ENCODE assay signal across 9 cellular contexts in genomic region chr19:56252699-56253422, GRCh38. TPM values are rescaled to one million over a fixed set of nuclear protein-coding genes. Genes with fewer than 3 reads are reported as not detected.
DNase-seq lines count a peak whose midpoint lies in the region; ATAC-seq, FAIRE-seq and TF ChIP-seq lines count a peak whose summit lies in the region.
"Had no signal": no experiment of that assay in that cellular context is flagged by ENCODE, and none has a peak within 500 bp of the region (broad histone marks: within the 10 kb centered on the region; RNA-seq: fewer than 3 reads in every experiment).

No MANE protein-coding gene starts in this region.

- WGBS in suprapubic skin, result 38% methylated on average over 10 of the region's 10 CpGs

- no peaks in the 10 kb centered on the region for H3K4me1 Mint-ChIP-seq in activated T-helper 1 cell treated with anti-CD3 and anti-CD28 coated beads, Interleukin-12 subunit alpha, Interleukin-12 subunit beta, Interleukin-2, Interleukin-4 antibody, amounts not matched to agents 30 ng/mL and 10 ng/mL and 1 ng/mL, durations not matched to agents 14 hours and 24 hours and 36 hours (ENCODE audit: low read depth)

- no peak overlapping the region for H3K9ac ChIP-seq in PC-3 (ENCODE audit: low read length)

- TF ChIP-seq EP300 in suprapubic skin (IDR thresholded peaks at IDR 0.05), result no peak

- H3K4me3 Mint-ChIP-seq in activated T-helper 1 cell treated with anti-CD3 and anti-CD28 coated beads, Interleukin-12 subunit alpha, Interleukin-12 subunit beta, Interleukin-2, Interleukin-4 antibody, amounts not matched to agents 30 ng/mL and 10 ng/mL and 1 ng/mL, durations not matched to agents 14 hours and 24 hours and 36 hours, result no peak overlapping the region
- H3K4me3 Mint-ChIP-seq: activated naive CD8-positive, alpha-beta T cell had no signal

- POLR2A ChIA-PET in PC-3 (lab: Charles Lee; ENCODE audit: unreplicated experiment), result interaction anchor here (0.6 kb wide), 1 partner anchor 80 kb away, joined by 3 read pairs; no protein-coding TSS in a partner anchor

- no TSS peak for BruUV-seq in PC-3 (replicated peaks; lab: Mats Ljungman, UMichigan)

- no peaks in the 10 kb centered on the region for H3K36me3 Mint-ChIP-seq in activated T-helper 1 cell treated with anti-CD3 and anti-CD28 coated beads, Interleukin-12 subunit alpha, Interleukin-12 subunit beta, Interleukin-2, Interleukin-4 antibody, amounts not matched to agents 30 ng/mL and 10 ng/mL and 1 ng/mL, durations not matched to agents 14 hours and 24 hours and 36 hours (ENCODE audit: low read depth)
- H3K36me3 Mint-ChIP-seq: activated naive CD8-positive, alpha-beta T cell had no signal

- no peak overlapping the region for H3K27ac Mint-ChIP-seq in activated T-helper 1 cell treated with anti-CD3 and anti-CD28 coated beads, Interleukin-12 subunit alpha, Interleukin-12 subunit beta, Interleukin-2, Interleukin-4 antibody, amounts not matched to agents 30 ng/mL and 10 ng/mL and 1 ng/mL, durations not matched to agents 14 hours and 24 hours and 36 hours
- H3K27ac Mint-ChIP-seq: activated naive CD8-positive, alpha-beta T cell had no signal

- H3K9me3 Mint-ChIP-seq in activated T-helper 1 cell treated with anti-CD3 and anti-CD28 coated beads, Interleukin-12 subunit alpha, Interleukin-12 subunit beta, Interleukin-2, Interleukin-4 antibody, amounts not matched to agents 30 ng/mL and 10 ng/mL and 1 ng/mL, durations not matched to agents 14 hours and 24 hours and 36 hours, result peaks cover 8% of the 10 kb centered on the region

- H3K9me3 ChIP-seq in PC-3 (ENCODE audit: low read length), result no peaks in the 10 kb centered on the region
- no peaks in the 10 kb centered on the region for H3K9me3 ChIP-seq in neutrophil
- no peaks in the 10 kb centered on the region for H3K9me3 ChIP-seq in suprapubic skin

- TF ChIP-seq CTCF in D721Med (IDR thresholded peaks at IDR 0.05; ENCODE audit: insufficient read depth, missing control alignments), result peak; percentile 54
- peak; percentile 90 for TF ChIP-seq CTCF in PC-3 (conservative IDR thresholded peaks at IDR 0.05; ENCODE audit: low read depth, low read length)
- peak; percentile 97 for TF ChIP-seq CTCF in fibroblast of pulmonary artery (IDR thresholded peaks at IDR 0.05; ENCODE audit: low read length, missing control alignments)
- peak; percentile 89 for TF ChIP-seq CTCF in neutrophil (IDR thresholded peaks at IDR 0.05)
- TF ChIP-seq CTCF in suprapubic skin (IDR thresholded peaks at IDR 0.05), result peak; percentile 20 to 88

- H3K4me3 ChIP-seq in PC-3 (ENCODE audit: low read length) (no peak overlapping the region), fibroblast of pulmonary artery (replicated peaks; ENCODE audit: low read depth, low read length) (no peak overlapping the region), neutrophil (ENCODE audit: low read depth in 1 of 2, low read length in 1 of 2) (no peak overlapping the region), suprapubic skin (no peak overlapping the region)

- no peak for TF ChIP-seq POLR2A in suprapubic skin (IDR thresholded peaks at IDR 0.05)

- no peaks in the 10 kb centered on the region for H3K79me2 ChIP-seq in PC-3 (ENCODE audit: low read length)

- H4K20me1 ChIP-seq in PC-3 (ENCODE audit: low read length), result no peaks in the 10 kb centered on the region

- no peak overlapping the region for H3K4me2 ChIP-seq in PC-3 (ENCODE audit: low read length)

- H3K4me1 ChIP-seq in PC-3 (ENCODE audit: insufficient read depth, low read length) (no peaks in the 10 kb centered on the region), neutrophil (ENCODE audit: control insufficient read depth in 1 of 2, insufficient read depth in 1 of 2, low read depth in 1 of 2, low read length in 1 of 2) (no peaks in the 10 kb centered on the region), suprapubic skin (no peaks in the 10 kb centered on the region)

- H3K27me3 Mint-ChIP-seq in activated T-helper 1 cell treated with anti-CD3 and anti-CD28 coated beads, Interleukin-12 subunit alpha, Interleukin-12 subunit beta, Interleukin-2, Interleukin-4 antibody, amounts not matched to agents 30 ng/mL and 10 ng/mL and 1 ng/mL, durations not matched to agents 14 hours and 24 hours and 36 hours (ENCODE audit: insufficient read depth), result no peaks in the 10 kb centered on the region
- H3K27me3 Mint-ChIP-seq: activated naive CD8-positive, alpha-beta T cell had no signal

- H2AFZ ChIP-seq in PC-3 (ENCODE audit: low read length), result peak overlapping the region; percentile 80

- CTCF ChIA-PET in PC-3 (lab: Charles Lee), result interaction anchor here (0.5 to 3.6 kb wide), 13 partner anchors 16 to 440 kb away, joined by 3 to 141 read pairs (median 4); partner anchors contain the start of genes ZNF444 and ZSCAN5A

- H3K27me3 ChIP-seq in PC-3 (ENCODE audit: low read length) (no peaks in the 10 kb centered on the region), neutrophil (no peaks in the 10 kb centered on the region), suprapubic skin (no peaks in the 10 kb centered on the region)

- intact Hi-C loops in PC-3 (cut with micrococcal nuclease), result loop anchor here (1.0 to 5.0 kb wide), 3 partner anchors 80 to 844 kb away; no protein-coding TSS in a partner anchor
- intact Hi-C loops in activated T-helper 1 cell treated with anti-CD3 and anti-CD28 coated beads, Interleukin-12 subunit alpha, Interleukin-12 subunit beta, Interleukin-2, Interleukin-4 antibody, amounts not matched to agents 30 ng/mL and 10 ng/mL and 1 ng/mL, durations not matched to agents 14 hours and 24 hours and 36 hours (cut with micrococcal nuclease), result loop anchor here (1.0 to 2.0 kb wide), 5 partner anchors 62 to 186 kb away; partner anchors contain the start of gene ZSCAN5A

- ATAC-seq in PC-3, result peak; percentile 67
- no peak for ATAC-seq in GM21381 (IDR thresholded peaks at IDR 0.05; ENCODE audit: unreplicated experiment)

- no peak for FAIRE-seq in D721Med (lab: Jason Lieb, UNC)

- H3K36me3 ChIP-seq in PC-3 (ENCODE audit: low read depth, low read length) (no peaks in the 10 kb centered on the region), neutrophil (no peaks in the 10 kb centered on the region), suprapubic skin (no peaks in the 10 kb centered on the region)

- H3K9me2 ChIP-seq in PC-3 (replicated peaks; ENCODE audit: low read length), result no peaks in the 10 kb centered on the region

- peak; percentile 51 for DNase-seq in D721Med (ENCODE audit: insufficient read length, low spot score)
- peak; percentile 70 for DNase-seq in HT1080 (ENCODE audit: low read depth)
- DNase-seq in PC-3, result peak; percentile 73
- DNase-seq in activated T-helper 1 cell treated with anti-CD3 and anti-CD28 coated beads, Interleukin-12 subunit alpha, Interleukin-12 subunit beta, Interleukin-2, Interleukin-4 antibody, amounts not matched to agents 30 ng/mL and 10 ng/mL and 1 ng/mL, durations not matched to agents 14 hours and 24 hours and 36 hours (ENCODE audit: low spot score), result peak; percentile 45
- DNase-seq in fibroblast of pulmonary artery (ENCODE audit: low read depth), result peak; percentile 86
- peak; percentile 75 to 86 for DNase-seq in suprapubic skin (ENCODE audit: low spot score in 2 of 2)

- H3K27ac ChIP-seq in PC-3 (ENCODE audit: low read length) (no peak overlapping the region), neutrophil (no peak overlapping the region), suprapubic skin (no peak overlapping the region)

- no peaks in the 10 kb centered on the region for H3F3A ChIP-seq in PC-3 (ENCODE audit: low read length, unreplicated experiment)

RNA-seq across cellular contexts. Expression of gene EDDM13, which starts 19.7 kb away (rescaled TPM):
- 0.98 TPM in 1 of 2 replicates, not detected in the other for total RNA-seq in HT1080 (2014; rRNA removed; shearing (Covaris generic))
- polyA plus RNA-seq in HT1080 (2015; cell fraction: cytosol; rRNA removed), result not detected in 2 replicates
- polyA plus RNA-seq in HT1080 (2015; cell fraction: nucleus; rRNA removed), result not detected in 2 replicates
- total RNA-seq in PC-3 (2014; rRNA removed) (not detected in 2 replicates), suprapubic skin (10 to 100 TPM in 2 of 4 donors, 1 to 10 TPM in 2; 6.0 to 25.8 (median 11.4) TPM)
- total RNA-seq in activated T-helper 1 cell treated with anti-CD3 and anti-CD28 coated beads, Interleukin-12 subunit alpha, Interleukin-12 subunit beta, Interleukin-2, Interleukin-4 antibody, amounts not matched to agents 30 ng/mL and 10 ng/mL and 1 ng/mL, durations not matched to agents 14 hours and 24 hours and 36 hours, result 0.29 and 0.51 TPM in 2 replicates

RNA-seq across cellular contexts. Expression of gene ZSCAN5C, which starts 50.8 kb away (rescaled TPM):
- total RNA-seq in HT1080 (2014; rRNA removed; shearing (Covaris generic)), result not detected in 2 replicates
- not detected in 2 replicates for polyA plus RNA-seq in HT1080 (2015; cell fraction: cytosol; rRNA removed)
- polyA plus RNA-seq in HT1080 (2015; cell fraction: nucleus; rRNA removed), result not detected in 2 replicates
- total RNA-seq in PC-3 (2014; rRNA removed), result not detected in 2 replicates
- total RNA-seq in activated T-helper 1 cell treated with anti-CD3 and anti-CD28 coated beads, Interleukin-12 subunit alpha, Interleukin-12 subunit beta, Interleukin-2, Interleukin-4 antibody, amounts not matched to agents 30 ng/mL and 10 ng/mL and 1 ng/mL, durations not matched to agents 14 hours and 24 hours and 36 hours, result not detected in 2 replicates
- not detected for total RNA-seq in suprapubic skin

RNA-seq across cellular contexts. Expression of gene ZSCAN5B, which starts 55.3 kb away (rescaled TPM):
- not detected in 2 replicates for total RNA-seq in HT1080 (2014; rRNA removed; shearing (Covaris generic))
- polyA plus RNA-seq in HT1080 (2015; cell fraction: cytosol; rRNA removed), result 0.03 TPM in 1 of 2 replicates, not detected in the other
- not detected in 2 replicates for polyA plus RNA-seq in HT1080 (2015; cell fraction: nucleus; rRNA removed)
- not detected in 2 replicates for total RNA-seq in PC-3 (2014; rRNA removed)
- not detected in 2 replicates for total RNA-seq in activated T-helper 1 cell treated with anti-CD3 and anti-CD28 coated beads, Interleukin-12 subunit alpha, Interleukin-12 subunit beta, Interleukin-2, Interleukin-4 antibody, amounts not matched to agents 30 ng/mL and 10 ng/mL and 1 ng/mL, durations not matched to agents 14 hours and 24 hours and 36 hours
- total RNA-seq in suprapubic skin, result not detected
